Comparison of ENCODE assay signal across 1 cellular context in the genomic region with DNA sequence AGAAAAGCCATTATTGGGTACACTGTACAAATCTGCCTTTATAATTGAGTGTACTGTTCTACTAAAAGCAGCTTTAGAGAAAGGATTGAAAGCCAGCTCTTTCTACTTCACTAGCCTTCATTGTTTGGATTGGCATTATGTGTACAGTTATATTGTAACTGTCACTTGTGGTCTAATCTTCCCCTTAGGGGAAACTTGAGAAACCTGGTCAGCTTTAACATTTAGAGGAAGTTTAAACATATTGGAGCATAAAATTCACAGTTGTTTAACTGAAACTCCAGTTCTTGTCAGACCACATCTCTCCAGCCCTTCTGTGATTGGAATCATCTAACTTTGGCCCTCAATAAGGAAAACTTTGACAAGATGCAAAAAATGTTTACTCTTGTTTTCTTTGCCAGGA.
TF ChIP-seq lines count a peak whose summit lies in the region.

No MANE protein-coding gene starts in this region.

TF ChIP-seq in GM23338, 12 proteins besides CTCF, POLR2A, EP300 and RAD21 (continued from another document):
- no peak for TF ChIP-seq ZNF462 (CRISPR knock-in tag; IDR thresholded peaks at IDR 0.05)
- no peak for TF ChIP-seq EZH2 (IDR thresholded peaks at IDR 0.05; ENCODE audit: low read depth, unreplicated experiment)
- TF ChIP-seq EZH2phosphoT487 (IDR thresholded peaks at IDR 0.05; ENCODE audit: unreplicated experiment) = no peak
- TF ChIP-seq STAT1 (IDR thresholded peaks at IDR 0.05; ENCODE audit: unreplicated experiment) = no peak
- TF ChIP-seq, protein P1, sequence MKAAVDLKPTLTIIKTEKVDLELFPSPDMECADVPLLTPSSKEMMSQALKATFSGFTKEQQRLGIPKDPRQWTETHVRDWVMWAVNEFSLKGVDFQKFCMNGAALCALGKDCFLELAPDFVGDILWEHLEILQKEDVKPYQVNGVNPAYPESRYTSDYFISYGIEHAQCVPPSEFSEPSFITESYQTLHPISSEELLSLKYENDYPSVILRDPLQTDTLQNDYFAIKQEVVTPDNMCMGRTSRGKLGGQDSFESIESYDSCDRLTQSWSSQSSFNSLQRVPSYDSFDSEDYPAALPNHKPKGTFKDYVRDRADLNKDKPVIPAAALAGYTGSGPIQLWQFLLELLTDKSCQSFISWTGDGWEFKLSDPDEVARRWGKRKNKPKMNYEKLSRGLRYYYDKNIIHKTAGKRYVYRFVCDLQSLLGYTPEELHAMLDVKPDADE (IDR thresholded peaks at IDR 0.05) = no peak
- TF ChIP-seq, protein P2, sequence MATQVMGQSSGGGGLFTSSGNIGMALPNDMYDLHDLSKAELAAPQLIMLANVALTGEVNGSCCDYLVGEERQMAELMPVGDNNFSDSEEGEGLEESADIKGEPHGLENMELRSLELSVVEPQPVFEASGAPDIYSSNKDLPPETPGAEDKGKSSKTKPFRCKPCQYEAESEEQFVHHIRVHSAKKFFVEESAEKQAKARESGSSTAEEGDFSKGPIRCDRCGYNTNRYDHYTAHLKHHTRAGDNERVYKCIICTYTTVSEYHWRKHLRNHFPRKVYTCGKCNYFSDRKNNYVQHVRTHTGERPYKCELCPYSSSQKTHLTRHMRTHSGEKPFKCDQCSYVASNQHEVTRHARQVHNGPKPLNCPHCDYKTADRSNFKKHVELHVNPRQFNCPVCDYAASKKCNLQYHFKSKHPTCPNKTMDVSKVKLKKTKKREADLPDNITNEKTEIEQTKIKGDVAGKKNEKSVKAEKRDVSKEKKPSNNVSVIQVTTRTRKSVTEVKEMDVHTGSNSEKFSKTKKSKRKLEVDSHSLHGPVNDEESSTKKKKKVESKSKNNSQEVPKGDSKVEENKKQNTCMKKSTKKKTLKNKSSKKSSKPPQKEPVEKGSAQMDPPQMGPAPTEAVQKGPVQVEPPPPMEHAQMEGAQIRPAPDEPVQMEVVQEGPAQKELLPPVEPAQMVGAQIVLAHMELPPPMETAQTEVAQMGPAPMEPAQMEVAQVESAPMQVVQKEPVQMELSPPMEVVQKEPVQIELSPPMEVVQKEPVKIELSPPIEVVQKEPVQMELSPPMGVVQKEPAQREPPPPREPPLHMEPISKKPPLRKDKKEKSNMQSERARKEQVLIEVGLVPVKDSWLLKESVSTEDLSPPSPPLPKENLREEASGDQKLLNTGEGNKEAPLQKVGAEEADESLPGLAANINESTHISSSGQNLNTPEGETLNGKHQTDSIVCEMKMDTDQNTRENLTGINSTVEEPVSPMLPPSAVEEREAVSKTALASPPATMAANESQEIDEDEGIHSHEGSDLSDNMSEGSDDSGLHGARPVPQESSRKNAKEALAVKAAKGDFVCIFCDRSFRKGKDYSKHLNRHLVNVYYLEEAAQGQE (IDR thresholded peaks at IDR 0.05; ENCODE audit: unreplicated experiment) = no peak
- no peak for TF ChIP-seq ZNF114 (CRISPR knock-in tag; IDR thresholded peaks at IDR 0.05)
- TF ChIP-seq CREB1 (CRISPR knock-in tag; IDR thresholded peaks at IDR 0.05; ENCODE audit: low read depth) = no peak
- no peak for TF ChIP-seq NANOG (IDR thresholded peaks at IDR 0.05; ENCODE audit: borderline replicate concordance)
TF ChIP-seq in GM23338: peak in this region for 0.
